Comparison of ENCODE assay signal across 17 cellular contexts in genomic region chr6:77397561-77397960, GRCh38.
DNase-seq lines count a peak whose midpoint lies in the region; ATAC-seq and TF ChIP-seq lines count a peak whose summit lies in the region.
"Had no signal": no experiment of that assay in that cellular context is flagged by ENCODE, and none has a peak within 500 bp of the region (broad histone marks: within the 10 kb centered on the region; RNA-seq: fewer than 3 reads in every experiment).

No MANE protein-coding gene starts in this region.

- no peak overlapping the region for H4K91ac ChIP-seq in trophoblast cell (ENCODE audit: low read depth, low read length)

- CTCF ChIA-PET in SK-N-SH (lab: Yijun Ruan, JAX) = no interaction called here
- CTCF ChIA-PET in activated CD8-positive, alpha-beta T cell treated with anti-CD3 and anti-CD28 coated beads for 36 hours (lab: Charles Lee) = no interaction called here

- H3K4me3 Mint-ChIP-seq in nephron progenitor cell = no peak overlapping the region
- H3K4me3 Mint-ChIP-seq in activated CD8-positive, alpha-beta T cell treated with anti-CD3 and anti-CD28 coated beads for 36 hours = no peak overlapping the region
- H3K4me3 Mint-ChIP-seq: CD4-positive, alpha-beta memory T cell; HFFc6 had no signal

- peaks cover 2% of the 10 kb centered on the region for H3K79me1 ChIP-seq in trophoblast cell (ENCODE audit: low read length)

- ATAC-seq in activated CD8-positive, alpha-beta T cell treated with anti-CD3 and anti-CD28 coated beads for 36 hours = no peak
- ATAC-seq: A549, K562 had no signal

- H2BK12ac ChIP-seq in trophoblast cell (ENCODE audit: low read length) = no peak overlapping the region

- H3K36me3 Mint-ChIP-seq in nephron progenitor cell (ENCODE audit: low read depth) = no peaks in the 10 kb centered on the region
- H3K36me3 Mint-ChIP-seq in activated CD8-positive, alpha-beta T cell treated with anti-CD3 and anti-CD28 coated beads for 36 hours (ENCODE audit: low read depth) = no peaks in the 10 kb centered on the region
- H3K36me3 Mint-ChIP-seq: CD4-positive, alpha-beta memory T cell had no signal

- H4K12ac ChIP-seq in trophoblast cell (ENCODE audit: low read depth, low read length) = no peak overlapping the region

- H3K27ac ChIP-seq in SK-N-SH (ENCODE audit: low read depth in 2 of 2, low read length in 1 of 2) (no peak overlapping the region), trophoblast cell (ENCODE audit: low read depth, low read length) (no peak overlapping the region)
- H3K27ac ChIP-seq: A549, C4-2B had no signal

- H3K9me2 ChIP-seq in SK-N-SH = no peaks in the 10 kb centered on the region

- no peak overlapping the region for H2BK5ac ChIP-seq in trophoblast cell (ENCODE audit: low read depth, low read length, poor library complexity)

- H4K8ac ChIP-seq in trophoblast cell (ENCODE audit: low read depth, low read length) = no peak overlapping the region

- no peak overlapping the region for H3K23ac ChIP-seq in trophoblast cell (ENCODE audit: low read length)

- H3K27me3 ChIP-seq in SK-N-SH (ENCODE audit: insufficient read depth) (no peaks in the 10 kb centered on the region), trophoblast cell (ENCODE audit: insufficient read depth, low read length) (no peaks in the 10 kb centered on the region)
- H3K27me3 ChIP-seq: BE2C had no signal

- H2AFZ ChIP-seq in SK-N-SH (ENCODE audit: low read depth) (no peak overlapping the region), trophoblast cell (ENCODE audit: insufficient read depth, low read length, poor library complexity) (no peak overlapping the region)

- H3K4me1 ChIP-seq in SK-N-SH (ENCODE audit: control insufficient read depth in 1 of 2, insufficient read depth in 2 of 2, low read depth in 1 of 2, low read length in 1 of 2) = no peaks in the 10 kb centered on the region; a peak in 1 of 4 replicates
- H3K4me1 ChIP-seq in trophoblast cell (ENCODE audit: control insufficient read depth in 1 of 2, insufficient read depth in 2 of 2, low read length in 2 of 2) = peaks cover 2 to 7% of the 10 kb centered on the region in 2 experiments
- H3K4me1 ChIP-seq: A549, HAP-1 had no signal

- no peak overlapping the region for H3K27ac Mint-ChIP-seq in nephron progenitor cell
- no peak overlapping the region for H3K27ac Mint-ChIP-seq in activated CD8-positive, alpha-beta T cell treated with anti-CD3 and anti-CD28 coated beads for 36 hours
- H3K27ac Mint-ChIP-seq: CD4-positive, alpha-beta memory T cell; HFFc6 had no signal

- H3K36me3 ChIP-seq in SK-N-SH (replicated peaks in 1 of 2; ENCODE audit: control insufficient read depth in 1 of 2, insufficient read depth in 2 of 2, low read length in 1 of 2) (no peaks in the 10 kb centered on the region), trophoblast cell (ENCODE audit: control insufficient read depth in 1 of 2, insufficient read depth in 2 of 2, low read length in 2 of 2) (no peaks in the 10 kb centered on the region)
- H3K36me3 ChIP-seq: BE2C, HAP-1 had no signal

- no peak overlapping the region for H3K4ac ChIP-seq in trophoblast cell (ENCODE audit: low read depth, low read length)

- no peaks in the 10 kb centered on the region for H4K20me1 ChIP-seq in SK-N-SH (ENCODE audit: insufficient read depth)

- no peak for TF ChIP-seq RAD21 in SK-N-SH (IDR thresholded peaks at IDR 0.05; ENCODE audit: low read length)

- H3K9me3 ChIP-seq in SK-N-SH = no peaks in the 10 kb centered on the region
- H3K9me3 ChIP-seq in trophoblast cell (ENCODE audit: insufficient read depth, low read depth, low read length) = no peaks in the 10 kb centered on the region
- H3K9me3 ChIP-seq: A549, BE2C, HAP-1 had no signal

- H3K4me2 ChIP-seq in SK-N-SH = no peak overlapping the region
- no peak overlapping the region for H3K4me2 ChIP-seq in trophoblast cell (ENCODE audit: low read length)
- H3K4me2 ChIP-seq: A549 had no signal

- H3K14ac ChIP-seq in trophoblast cell (ENCODE audit: low read length) = no peak overlapping the region

- no peak for TF ChIP-seq CTCF in SK-N-SH (IDR thresholded peaks at IDR 0.05)
- TF ChIP-seq CTCF in fibroblast of mammary gland (conservative IDR thresholded peaks at IDR 0.05; ENCODE audit: control insufficient read depth, insufficient read depth, low read depth, low read length) = no peak
- TF ChIP-seq CTCF in nephron progenitor cell (IDR thresholded peaks at IDR 0.05) = no peak
- no peak for TF ChIP-seq CTCF in activated CD8-positive, alpha-beta T cell treated with anti-CD3 and anti-CD28 coated beads for 36 hours (IDR thresholded peaks at IDR 0.05)

- intact Hi-C loops in activated CD8-positive, alpha-beta T cell treated with anti-CD3 and anti-CD28 coated beads for 36 hours (cut with micrococcal nuclease) = no loop called here

- POLR2A ChIA-PET in SK-N-SH (lab: Yijun Ruan, JAX) = no interaction called here
- POLR2A ChIA-PET in activated CD8-positive, alpha-beta T cell treated with anti-CD3 and anti-CD28 coated beads for 36 hours (lab: Charles Lee) = no interaction called here

- no peaks in the 10 kb centered on the region for H3K4me1 Mint-ChIP-seq in nephron progenitor cell
- no peaks in the 10 kb centered on the region for H3K4me1 Mint-ChIP-seq in activated CD8-positive, alpha-beta T cell treated with anti-CD3 and anti-CD28 coated beads for 36 hours (ENCODE audit: low read depth)
- H3K4me1 Mint-ChIP-seq: CD4-positive, alpha-beta memory T cell had no signal

- H3K79me2 ChIP-seq in SK-N-SH (ENCODE audit: insufficient read depth) (no peaks in the 10 kb centered on the region), trophoblast cell (ENCODE audit: control insufficient read depth, insufficient read depth, low read length, poor library complexity) (no peaks in the 10 kb centered on the region)

- no peaks in the 10 kb centered on the region for H3K9me3 Mint-ChIP-seq in nephron progenitor cell
- H3K9me3 Mint-ChIP-seq in activated CD8-positive, alpha-beta T cell treated with anti-CD3 and anti-CD28 coated beads for 36 hours = no peaks in the 10 kb centered on the region
- H3K9me3 Mint-ChIP-seq: HFFc6 had no signal

- no peak overlapping the region for H2BK120ac ChIP-seq in trophoblast cell (ENCODE audit: insufficient read depth, low read length, poor library complexity)

- DNase-seq in HCEC 1CT = peak; percentile 13
- no peak for DNase-seq in SK-N-SH
- DNase-seq in fibroblast of mammary gland (ENCODE audit: low read depth) = peak; percentile 2
- DNase-seq in trophoblast cell = peak; percentile 7 to 64
- no peak for DNase-seq in nephron progenitor cell
- no peak for DNase-seq in putamen (ENCODE audit: low spot score)
- DNase-seq in activated CD8-positive, alpha-beta T cell treated with anti-CD3 and anti-CD28 coated beads for 36 hours = no peak
- no peak for DNase-seq in OCI-M1 (lab: John Stamatoyannopoulos, UW)
- DNase-seq: BE2C; CD4-positive, alpha-beta memory T cell; DMS79 treated with DMSO at 0.1 percent for 48 hours; GF-D8; HFFc6 had no signal

- no peak overlapping the region for H3K4me3 ChIP-seq in SK-N-SH (ENCODE audit: low read depth in 2 of 2, low read length in 1 of 2)
- no peak overlapping the region for H3K4me3 ChIP-seq in fibroblast of mammary gland (ENCODE audit: control insufficient read depth, low read depth, low read length)
- H3K4me3 ChIP-seq in trophoblast cell (ENCODE audit: low read depth, low read length) = no peak overlapping the region
- H3K4me3 ChIP-seq: A549, HAP-1, K562 had no signal

- H3K9ac ChIP-seq in SK-N-SH (no peak overlapping the region), trophoblast cell (ENCODE audit: low read length) (no peak overlapping the region)

- WGBS in SK-N-SH (ENCODE audit: low lambda C conversion rate) = 24% methylated on average over 1 of the region's 1 CpG
- WGBS in trophoblast cell (ENCODE audit: extremely low coverage, insufficient coverage, insufficient read length) = no CpG with 5 or more reads among the region's 1 CpG

- H3K18ac ChIP-seq in trophoblast cell (ENCODE audit: low read length) = no peak overlapping the region

- no peaks in the 10 kb centered on the region for H3K27me3 Mint-ChIP-seq in nephron progenitor cell (ENCODE audit: low read depth, poor library complexity)
- no peaks in the 10 kb centered on the region for H3K27me3 Mint-ChIP-seq in activated CD8-positive, alpha-beta T cell treated with anti-CD3 and anti-CD28 coated beads for 36 hours
- H3K27me3 Mint-ChIP-seq: CD4-positive, alpha-beta memory T cell had no signal

- TF ChIP-seq EP300 in SK-N-SH (IDR thresholded peaks at IDR 0.05; ENCODE audit: borderline replicate concordance in 1 of 2, low read depth in 1 of 2, low read length in 1 of 2) = no peak

- no peak overlapping the region for H2AK5ac ChIP-seq in trophoblast cell (ENCODE audit: low read length)

- peaks cover 2% of the 10 kb centered on the region for H3F3A ChIP-seq in SK-N-SH (replicated peaks; ENCODE audit: insufficient read depth)

TF ChIP-seq in SK-N-SH, 30 proteins besides CTCF, POLR2A, EP300 and RAD21:
- TF ChIP-seq JUND (IDR thresholded peaks at IDR 0.05) (no peak), ELF1 (IDR thresholded peaks at IDR 0.05) (no peak), CHD2 (IDR thresholded peaks at IDR 0.05; ENCODE audit: low read length, partially characterized antibody) (no peak), POLR2AphosphoS5 (IDR thresholded peaks at IDR 0.05; ENCODE audit: low read depth, low read length) (no peak), GABPA (IDR thresholded peaks at IDR 0.05; ENCODE audit: low read depth) (no peak), EZH2phosphoT487 (IDR thresholded peaks at IDR 0.05; ENCODE audit: borderline replicate concordance, low read depth) (no peak), MXI1 (IDR thresholded peaks at IDR 0.05; ENCODE audit: low read depth, low read length) (no peak), PBX3 (IDR thresholded peaks at IDR 0.05) (0 out of 2 replicates have a peak, but pooled peaks have one; percentile 17)

Comparison
In these comparisons a context has a peak if more than half of its experiments do, and no peak if none do; other contexts are left out.
1. DNase-seq: peak in HCEC 1CT (single experiment), fibroblast of mammary gland (single experiment) and trophoblast cell (2 of 2); none in SK-N-SH (single experiment), nephron progenitor cell (single experiment), putamen (single experiment), activated CD8-positive, alpha-beta T cell treated with anti-CD3 and anti-CD28 coated beads for 36 hours (single experiment) and OCI-M1 (single experiment).